In the genomic region with DNA sequence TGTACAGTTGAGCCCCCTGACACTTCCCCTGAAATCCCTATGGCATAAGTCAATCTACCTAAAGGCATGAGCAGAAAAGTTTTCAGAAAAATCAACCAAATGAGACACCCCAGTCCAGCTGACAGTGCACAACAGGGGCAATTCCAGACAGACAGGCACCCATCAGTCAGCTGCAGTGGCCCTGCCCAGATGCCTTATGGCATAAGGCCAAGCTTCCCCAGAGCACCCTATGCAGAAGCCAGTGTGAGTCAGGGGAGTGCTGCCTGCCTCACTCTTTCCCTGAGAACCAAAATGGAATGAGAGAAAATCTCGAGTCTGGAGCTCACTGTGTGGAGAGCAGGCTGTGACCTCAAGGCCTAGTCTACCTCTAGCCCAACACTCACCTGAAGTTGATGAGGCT, we compare ENCODE assay signal across 13 cellular contexts. TPM values are rescaled to one million over a fixed set of nuclear protein-coding genes. Genes with fewer than 3 reads are reported as not detected.
DNase-seq lines count a peak whose midpoint lies in the region; ATAC-seq and TF ChIP-seq lines count a peak whose summit lies in the region.
"Had no signal": no experiment of that assay in that cellular context is flagged by ENCODE, and none has a peak within 500 bp of the region (broad histone marks: within the 10 kb centered on the region; RNA-seq: fewer than 3 reads in every experiment).

No MANE protein-coding gene starts in this region.

- H4K8ac ChIP-seq in mesenchymal stem cell (ENCODE audit: low read length): no peak overlapping the region

- no peak overlapping the region for H3K9ac ChIP-seq in mesenchymal stem cell (ENCODE audit: low read length)

- no peak overlapping the region for H2BK120ac ChIP-seq in mesenchymal stem cell (ENCODE audit: low read depth, low read length)

- no peak overlapping the region for H3K14ac ChIP-seq in mesenchymal stem cell (ENCODE audit: low read length in 2 of 2)

- H2BK5ac ChIP-seq in mesenchymal stem cell (ENCODE audit: low read depth, low read length, poor library complexity, severe bottlenecking): no peak overlapping the region

- H3K4me1 ChIP-seq in mesenchymal stem cell (ENCODE audit: control insufficient read depth, insufficient read depth, low read depth, low read length): peaks cover 27% of the 10 kb centered on the region

- no peak overlapping the region for H3K4me2 ChIP-seq in mesenchymal stem cell (ENCODE audit: low read length, poor library complexity, severe bottlenecking)

- no peak overlapping the region for H3K23ac ChIP-seq in mesenchymal stem cell (ENCODE audit: low read length in 2 of 2)

- peaks cover 46 to 94% of the 10 kb centered on the region in 2 experiments for H3K36me3 ChIP-seq in mesenchymal stem cell (ENCODE audit: control insufficient read depth in 1 of 2, insufficient read depth in 2 of 2, low read depth in 1 of 2, low read length in 2 of 2)

- no peak overlapping the region for H3K4ac ChIP-seq in mesenchymal stem cell (ENCODE audit: low read depth in 1 of 2, low read length in 2 of 2)

- H3K4me3 ChIP-seq in cardiac fibroblast (replicated peaks in 1 of 2; ENCODE audit: low read depth in 2 of 2, low read length in 2 of 2) (no peak overlapping the region), mesenchymal stem cell (ENCODE audit: insufficient read depth in 1 of 2, low read depth in 1 of 2, low read length in 2 of 2) (no peak overlapping the region)

- no peak overlapping the region for H2BK15ac ChIP-seq in mesenchymal stem cell (ENCODE audit: low read depth, poor library complexity, severe bottlenecking)

- no peak overlapping the region for H2BK12ac ChIP-seq in mesenchymal stem cell (ENCODE audit: low read length in 2 of 2)

- H4K91ac ChIP-seq in mesenchymal stem cell (ENCODE audit: low read length): no peak overlapping the region

- TF ChIP-seq CTCF in cardiac fibroblast (IDR thresholded peaks at IDR 0.05; ENCODE audit: low read depth, low read length): no peak

- 75% methylated on average over 1 of the region's 1 CpG for WGBS in mesenchymal stem cell

- H2AK5ac ChIP-seq in mesenchymal stem cell (ENCODE audit: low read length, severe bottlenecking): peak overlapping the region; percentile 23

- no peaks in the 10 kb centered on the region for H3K9me3 ChIP-seq in mesenchymal stem cell (ENCODE audit: control insufficient read depth, low read length)

- H2AFZ ChIP-seq in mesenchymal stem cell (ENCODE audit: low read depth, low read length): no peak overlapping the region

- peaks cover 14% of the 10 kb centered on the region for H3K79me1 ChIP-seq in mesenchymal stem cell (replicated peaks; ENCODE audit: low read length, poor library complexity, severe bottlenecking)

- no peak for ATAC-seq in HG03108 (IDR thresholded peaks at IDR 0.05; ENCODE audit: unreplicated experiment)

- H3K27me3 ChIP-seq in mesenchymal stem cell (ENCODE audit: control insufficient read depth in 1 of 2, insufficient read depth in 1 of 2, low read length in 2 of 2): no peaks in the 10 kb centered on the region

- no peak overlapping the region for H3K18ac ChIP-seq in mesenchymal stem cell (ENCODE audit: low read depth in 1 of 2, low read length in 2 of 2)

- H3K27ac ChIP-seq in mesenchymal stem cell (ENCODE audit: low read length, poor library complexity, severe bottlenecking): peak overlapping the region; percentile 65
- H3K27ac ChIP-seq: epithelial cell of prostate had no signal

- DNase-seq in Ammon's horn (ENCODE audit: low spot score) (peak; percentile 68), M059J (ENCODE audit: low read depth) (peak; percentile 42), cardiac fibroblast (ENCODE audit: low read depth in 2 of 2) (peak; percentile 10 to 48), mesenchymal stem cell (peak; percentile 11), ecto neural progenitor cell (ENCODE audit: low spot score) (no peak)
- DNase-seq in activated CD4-positive, alpha-beta T cell treated with anti-CD3 and anti-CD28 coated beads, Interleukin-2, amount 50 U/mL, for 1 hour: no peak
- no peak for DNase-seq in stimulated activated naive CD4-positive, alpha-beta T cell (lab: John Stamatoyannopoulos, UW)
- DNase-seq: activated CD4-positive, alpha-beta T cell treated with anti-CD3 and anti-CD28 coated beads, Interleukin-2, amount 10 ng/mL, durations not matched to agents 24 days and 14 days; activated naive CD8-positive, alpha-beta T cell treated with anti-CD3 and anti-CD28 coated beads, Interleukin-2, amount 10 ng/mL, durations not matched to agents 7 days and 5 days; kidney glomerular epithelial cell; SHP77 treated with DMSO at 0.1 percent for 48 hours had no signal

RNA-seq across cellular contexts. Expression of a gene that starts 38.1 kb away (rescaled TPM):
- not detected in 2 replicates for total RNA-seq in M059J (2014; rRNA removed; shearing (Covaris generic))
- polyA plus RNA-seq in mesenchymal stem cell (2013, experiment 1 of 2): not detected
- polyA plus RNA-seq in mesenchymal stem cell (2013, experiment 2 of 2): not detected
- total RNA-seq: activated CD4-positive, alpha-beta T cell treated with anti-CD3 and anti-CD28 coated beads, Interleukin-2, amount 10 ng/mL, durations not matched to agents 24 days and 14 days; activated naive CD8-positive, alpha-beta T cell treated with anti-CD3 and anti-CD28 coated beads, Interleukin-2, amount 10 ng/mL, durations not matched to agents 7 days and 5 days had no signal

RNA-seq across cellular contexts. Expression of a gene that starts 56.1 kb away (rescaled TPM):
- total RNA-seq in M059J (2014; rRNA removed; shearing (Covaris generic)): 8.9 and 18.1 TPM in 2 replicates
- 2.4 TPM for polyA plus RNA-seq in mesenchymal stem cell (2013, experiment 1 of 2)
- 2.2 TPM for polyA plus RNA-seq in mesenchymal stem cell (2013, experiment 2 of 2)

RNA-seq across cellular contexts. Expression of a gene that starts 57.9 kb away (rescaled TPM):
- 21.8 and 35.2 TPM in 2 replicates for total RNA-seq in M059J (2014; rRNA removed; shearing (Covaris generic))
- 7.5 TPM for polyA plus RNA-seq in mesenchymal stem cell (2013, experiment 1 of 2)
- 8.1 TPM for polyA plus RNA-seq in mesenchymal stem cell (2013, experiment 2 of 2)

Comparison
In these comparisons a context has a peak if more than half of its experiments do, and no peak if none do; other contexts are left out.
1. DNase-seq: peak in Ammon's horn (single experiment), M059J (single experiment), cardiac fibroblast (2 of 2) and mesenchymal stem cell (single experiment); none in ecto neural progenitor cell (single experiment), activated CD4-positive, alpha-beta T cell treated with anti-CD3 and anti-CD28 coated beads, Interleukin-2, amount 50 U/mL, for 1 hour (single experiment) and stimulated activated naive CD4-positive, alpha-beta T cell (0 of 6).